Comparison of ENCODE assay signal across 19 cellular contexts in the genomic region with DNA sequence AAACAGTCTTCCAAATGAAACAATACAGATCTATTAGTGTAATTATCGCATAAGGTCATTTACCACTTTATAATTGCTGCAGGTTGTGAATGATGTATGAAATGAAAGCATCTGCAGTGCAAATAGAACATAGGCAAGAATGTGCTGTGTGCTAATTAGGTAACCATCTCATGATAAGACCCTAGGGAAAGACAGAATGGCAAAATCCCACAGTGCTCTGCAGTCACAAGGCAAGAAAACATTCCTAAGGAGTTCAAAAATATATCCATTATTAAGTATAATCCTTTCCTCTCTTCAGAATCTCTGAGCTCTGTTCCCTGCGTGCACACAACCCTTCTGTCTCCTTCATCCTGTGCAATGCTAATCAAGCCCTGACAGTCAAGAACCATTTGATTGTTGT.
"Had no signal": no experiment of that assay in that cellular context is flagged by ENCODE, and none has a peak within 500 bp of the region (broad histone marks: within the 10 kb centered on the region; RNA-seq: fewer than 3 reads in every experiment).

No MANE protein-coding gene starts in this region.

- H3K27ac ChIP-seq: HL-60, RWPE1 had no signal

- FAIRE-seq: HTR-8/SVneo had no signal

- DNase-seq: KBM-7; NCI-H1092; NCI-H1105 treated with DMSO at 0.1 percent for 48 hours; NCI-H1417 treated with DMSO at 0.1 percent for 48 hours; NCI-H1694 treated with DMSO at 0.1 percent for 48 hours; NCI-H1930; NCI-H2081; NCI-H2107; NCI-H2227 treated with DMSO at 0.1 percent for 48 hours; NCI-H524; NCI-H526 treated with DMSO at 0.1 percent for 48 hours; NCI-H774; NK-92 treated with Interleukin-12 subunit alpha and Interleukin-12 subunit beta, amount 100 ng/mL, for 24 hours; PC-3; SHP77; T-helper 1 cell had no signal
